In the genomic region with DNA sequence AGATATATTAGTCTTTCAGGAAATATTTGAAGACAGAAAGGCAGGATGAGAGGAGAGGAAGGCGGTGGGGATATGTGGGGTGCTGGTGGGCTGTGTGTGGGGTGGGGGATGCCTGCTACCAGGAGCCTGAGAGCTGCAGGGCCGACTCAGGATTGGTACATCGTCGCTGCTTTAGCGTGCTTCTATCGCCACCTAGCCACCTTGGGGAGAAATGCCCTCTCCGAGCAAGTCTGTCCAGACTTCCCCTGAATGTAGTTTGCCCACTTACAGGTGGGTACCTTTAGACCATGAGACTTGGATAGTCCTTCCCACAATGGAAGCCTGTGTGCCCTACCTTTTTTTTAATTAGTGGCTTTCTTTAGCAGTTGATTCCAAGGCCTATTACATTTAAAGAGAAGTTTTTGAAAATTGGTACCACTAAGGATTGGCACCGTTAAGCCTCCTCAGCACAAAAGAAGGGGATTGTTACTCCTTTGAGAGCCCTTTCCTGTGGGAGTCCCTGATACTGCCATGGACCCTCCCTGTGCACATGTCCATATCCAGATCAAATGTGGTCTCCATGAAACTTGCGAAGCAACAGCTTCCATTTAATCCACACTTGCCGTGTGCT, we compare ENCODE assay signal across 8 cellular contexts.
A peak's percentile ranks its signal among the peaks of the same experiment; 100 is the strongest.
DNase-seq lines count a peak whose midpoint lies in the region; ATAC-seq and TF ChIP-seq lines count a peak whose summit lies in the region.

No MANE protein-coding gene starts in this region.

- H3K27me3 Mint-ChIP-seq in CD4-positive, alpha-beta T cell: peaks cover 27% of the 10 kb centered on the region
- H3K27me3 Mint-ChIP-seq in osteocyte (ENCODE audit: unreplicated experiment): no peaks in the 10 kb centered on the region

- no peak overlapping the region for H3K27ac Mint-ChIP-seq in CD4-positive, alpha-beta T cell
- no peak overlapping the region for H3K27ac Mint-ChIP-seq in osteocyte (ENCODE audit: unreplicated experiment)

- CTCF ChIA-PET in CD4-positive, alpha-beta T cell (lab: Charles Lee): interaction anchor here (0.7 to 2.2 kb wide), 4 partner anchors 285 to 335 kb away, joined by 3 to 25 read pairs (median 8); no protein-coding TSS in a partner anchor

- no peaks in the 10 kb centered on the region for H3K4me1 Mint-ChIP-seq in CD4-positive, alpha-beta T cell (ENCODE audit: low read depth)
- H3K4me1 Mint-ChIP-seq in osteocyte (ENCODE audit: unreplicated experiment): peaks cover 26% of the 10 kb centered on the region

- H3K4me3 Mint-ChIP-seq in CD4-positive, alpha-beta T cell: no peak overlapping the region
- H3K4me3 Mint-ChIP-seq in osteocyte (ENCODE audit: unreplicated experiment): no peak overlapping the region

- H3K4me3 ChIP-seq in Jurkat, Clone E6-1 (ENCODE audit: low read length): no peak overlapping the region
- H3K4me3 ChIP-seq in Peyer's patch (no peak overlapping the region), upper lobe of left lung (no peak overlapping the region)

- 28 to 32% methylated on average over 10 of the region's 10 CpGs for WGBS in upper lobe of left lung, 2 donors

- peak; percentile 70 for ATAC-seq in CD4-positive, alpha-beta T cell (ENCODE audit: poor library complexity)
- ATAC-seq in GM19468 (IDR thresholded peaks at IDR 0.05; ENCODE audit: extremely low read depth, unreplicated experiment) (peak; percentile 31), foreskin keratinocyte (peak; percentile 73), upper lobe of left lung (ENCODE audit: low FRiP score in 2 of 2) (peak; percentile 56 to 84)

- H3K36me3 Mint-ChIP-seq in CD4-positive, alpha-beta T cell (ENCODE audit: low read depth): no peaks in the 10 kb centered on the region
- no peaks in the 10 kb centered on the region for H3K36me3 Mint-ChIP-seq in osteocyte (ENCODE audit: unreplicated experiment)

- no peaks in the 10 kb centered on the region for H3K4me1 ChIP-seq in Peyer's patch
- peaks cover 18% of the 10 kb centered on the region for H3K4me1 ChIP-seq in foreskin keratinocyte
- H3K4me1 ChIP-seq in upper lobe of left lung: no peaks in the 10 kb centered on the region

- peak; percentile 84 for TF ChIP-seq CTCF in CD4-positive, alpha-beta T cell (IDR thresholded peaks at IDR 0.05)
- peak in 5 of 6 experiments; percentile 22 to 78 (median 70) for TF ChIP-seq CTCF in Peyer's patch (IDR thresholded peaks at IDR 0.05)
- peak; percentile 87 for TF ChIP-seq CTCF in foreskin keratinocyte (conservative IDR thresholded peaks at IDR 0.05)
- TF ChIP-seq CTCF in osteocyte (IDR thresholded peaks at IDR 0.05): peak; percentile 94
- peak; percentile 34 to 80 (median 67) for TF ChIP-seq CTCF in upper lobe of left lung (IDR thresholded peaks at IDR 0.05)

- no peak overlapping the region for H3K27ac ChIP-seq in CD4-positive, alpha-beta T cell (ENCODE audit: low read depth, low read length)
- H3K27ac ChIP-seq in Peyer's patch: no peak overlapping the region
- no peak overlapping the region for H3K27ac ChIP-seq in foreskin keratinocyte
- no peak overlapping the region for H3K27ac ChIP-seq in upper lobe of left lung

- DNase-seq in CD4-positive, alpha-beta T cell: peak; percentile 35 to 60 (median 40)
- DNase-seq in Jurkat, Clone E6-1 (ENCODE audit: low read depth, low spot score): peak; percentile 63
- DNase-seq in Peyer's patch (peak; percentile 35 to 78 (median 53)), foreskin keratinocyte (peak in 1 of 2 donors; percentile 56), osteocyte (ENCODE audit: extremely low spot score, unreplicated experiment) (no peak), upper lobe of left lung (peak in 1 of 2 donors; percentile 52)
- DNase-seq in activated T-helper 1 cell treated with anti-CD3 and anti-CD28 coated beads, Interleukin-2, amount 50 U/mL, for 16 hours (ENCODE audit: low read depth in 1 of 2, low spot score in 1 of 2): peak; percentile 14 to 15

- no peaks in the 10 kb centered on the region for H3K9me3 Mint-ChIP-seq in CD4-positive, alpha-beta T cell
- H3K9me3 Mint-ChIP-seq in osteocyte (ENCODE audit: unreplicated experiment): no peaks in the 10 kb centered on the region

- H3K27me3 ChIP-seq in CD4-positive, alpha-beta T cell (ENCODE audit: control insufficient read depth, insufficient read depth, low read length): no peaks in the 10 kb centered on the region
- H3K27me3 ChIP-seq in Peyer's patch (no peaks in the 10 kb centered on the region), foreskin keratinocyte (no peaks in the 10 kb centered on the region), upper lobe of left lung (no peaks in the 10 kb centered on the region)

- no peaks in the 10 kb centered on the region for H3K9me3 ChIP-seq in CD4-positive, alpha-beta T cell (ENCODE audit: control insufficient read depth, low read length)
- H3K9me3 ChIP-seq in Peyer's patch (no peaks in the 10 kb centered on the region), upper lobe of left lung (no peaks in the 10 kb centered on the region)

- intact Hi-C loops in CD4-positive, alpha-beta T cell (cut with DNase I, micrococcal nuclease): loop anchor here (1.0 kb wide), 2 partner anchors 292 to 334 kb away; no protein-coding TSS in a partner anchor

- TF ChIP-seq EP300 in upper lobe of left lung (IDR thresholded peaks at IDR 0.05): no peak

- TF ChIP-seq POLR2A in Peyer's patch (IDR thresholded peaks at IDR 0.05) (no peak), upper lobe of left lung (IDR thresholded peaks at IDR 0.05) (no peak)

- H3K36me3 ChIP-seq in Peyer's patch: no peaks in the 10 kb centered on the region
- no peaks in the 10 kb centered on the region for H3K36me3 ChIP-seq in upper lobe of left lung

- POLR2A ChIA-PET in CD4-positive, alpha-beta T cell (lab: Charles Lee): interaction anchor here (1.0 kb wide), 1 partner anchor 292 kb away, joined by 3 read pairs; no protein-coding TSS in a partner anchor
